Comparison of ENCODE assay signal across 16 cellular contexts in the genomic region with DNA sequence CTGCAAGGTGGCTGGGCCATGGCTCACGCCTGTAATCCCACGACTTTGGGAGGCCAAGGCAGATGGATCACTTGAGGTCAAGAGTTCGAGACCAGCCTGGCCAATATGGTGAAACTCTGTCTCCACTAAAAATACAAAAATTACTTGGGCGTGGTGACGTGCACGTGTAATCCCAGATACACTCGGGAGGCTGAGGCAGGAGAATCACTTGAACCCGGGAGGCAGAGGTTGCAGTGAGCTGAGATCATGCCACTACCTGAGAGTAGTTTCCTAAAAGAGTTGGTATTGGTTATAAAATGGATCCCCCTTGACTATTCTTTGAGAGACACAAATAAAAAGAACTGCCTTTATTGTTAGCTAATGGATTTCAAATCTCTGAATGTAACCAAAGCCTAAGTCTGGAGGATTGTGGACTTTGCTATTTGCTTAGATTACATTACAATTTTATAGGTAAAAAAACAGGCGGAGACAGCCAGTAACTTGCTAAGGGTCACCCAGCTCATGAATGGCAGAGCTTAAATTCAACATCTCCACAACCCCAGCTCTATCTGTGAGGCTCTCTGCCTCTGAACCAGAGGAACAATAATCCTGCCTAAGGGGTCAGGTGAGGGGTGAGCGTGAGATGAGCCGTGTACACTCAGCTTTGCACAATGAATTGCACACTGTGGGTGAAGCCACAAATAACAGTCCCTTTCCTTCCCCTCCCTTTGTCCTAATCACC.
DNase-seq lines count a peak whose midpoint lies in the region; ATAC-seq and TF ChIP-seq lines count a peak whose summit lies in the region.
"Had no signal": no experiment of that assay in that cellular context is flagged by ENCODE, and none has a peak within 500 bp of the region (broad histone marks: within the 10 kb centered on the region; RNA-seq: fewer than 3 reads in every experiment).

No MANE protein-coding gene starts in this region.

- peak overlapping the region; percentile 47 for H3K27ac Mint-ChIP-seq in endodermal cell
- peak overlapping the region; percentile 18 for H3K27ac Mint-ChIP-seq in neural progenitor cell
- no peak overlapping the region for H3K27ac Mint-ChIP-seq in activated CD8-positive, alpha-beta T cell treated with anti-CD3 and anti-CD28 coated beads for 36 hours
- H3K27ac Mint-ChIP-seq: CD8-positive, alpha-beta T cell had no signal

- no peak overlapping the region for H3K4me3 ChIP-seq in endodermal cell (ENCODE audit: low read length)
- no peak overlapping the region for H3K4me3 ChIP-seq in neural progenitor cell
- H3K4me3 ChIP-seq in vagina = no peak overlapping the region
- H3K4me3 ChIP-seq: BLaER1, SK-N-MC had no signal

- no peak overlapping the region for H3K4me2 ChIP-seq in neural progenitor cell
- H3K4me2 ChIP-seq: BLaER1 had no signal

- no peaks in the 10 kb centered on the region for H3K36me3 Mint-ChIP-seq in endodermal cell (ENCODE audit: low read depth)
- H3K36me3 Mint-ChIP-seq in neural progenitor cell = no peaks in the 10 kb centered on the region
- no peaks in the 10 kb centered on the region for H3K36me3 Mint-ChIP-seq in activated CD8-positive, alpha-beta T cell treated with anti-CD3 and anti-CD28 coated beads for 36 hours (ENCODE audit: low read depth)
- H3K36me3 Mint-ChIP-seq: CD8-positive, alpha-beta T cell had no signal

- DNase-seq in LoVo (ENCODE audit: low spot score) = peak; percentile 37
- no peak for DNase-seq in endodermal cell
- DNase-seq in neural progenitor cell (ENCODE audit: low spot score) = no peak
- DNase-seq in vagina (ENCODE audit: extremely low spot score in 2 of 2) = no peak
- DNase-seq in NCI-H2196 (lab: John Stamatoyannopoulos, UW; ENCODE audit: unreplicated experiment) = no peak
- DNase-seq in activated CD8-positive, alpha-beta T cell treated with anti-CD3 and anti-CD28 coated beads for 36 hours = no peak
- DNase-seq: CD8-positive, alpha-beta T cell; KG1; NCI-H1092; NCI-H2081 treated with DMSO at 0.1 percent for 48 hours; NCI-H2227 treated with DMSO at 0.1 percent for 48 hours; NCI-H524 had no signal

- H3K9ac ChIP-seq in endodermal cell (ENCODE audit: extremely low read depth, low read length, poor library complexity, severe bottlenecking) = no peak overlapping the region
- H3K9ac ChIP-seq in neural progenitor cell = no peak overlapping the region
- H3K9ac ChIP-seq: BLaER1 had no signal

- intact Hi-C loops in vagina (cut with DNase I) = no loop called here
- intact Hi-C loops in activated CD8-positive, alpha-beta T cell treated with anti-CD3 and anti-CD28 coated beads for 36 hours (cut with micrococcal nuclease) = no loop called here

- no peak for ATAC-seq in GM19455 (IDR thresholded peaks at IDR 0.05; ENCODE audit: unreplicated experiment)
- no peak for ATAC-seq in activated CD8-positive, alpha-beta T cell treated with anti-CD3 and anti-CD28 coated beads for 36 hours
- ATAC-seq: CD8-positive, alpha-beta T cell; Panc1 had no signal

- CTCF ChIA-PET in activated CD8-positive, alpha-beta T cell treated with anti-CD3 and anti-CD28 coated beads for 36 hours (lab: Charles Lee) = interaction anchor here (1.0 to 16.5 kb wide), 18 partner anchors 8 to 310 kb away, joined by 3 to 354 read pairs (median 16); a partner anchor contains a TSS

- no peaks in the 10 kb centered on the region for H4K20me1 ChIP-seq in neural progenitor cell (ENCODE audit: low read depth)
- H4K20me1 ChIP-seq: BLaER1 had no signal

- no peaks in the 10 kb centered on the region for H3K9me3 ChIP-seq in endodermal cell (ENCODE audit: control insufficient read depth, low read length)
- H3K9me3 ChIP-seq in neural progenitor cell (ENCODE audit: low read depth) = no peaks in the 10 kb centered on the region
- H3K9me3 ChIP-seq in vagina = no peaks in the 10 kb centered on the region
- H3K9me3 ChIP-seq: BLaER1 had no signal

- H2AFZ ChIP-seq in neural progenitor cell (replicated peaks) = no peak overlapping the region

- 87 to 91% methylated on average over 11 of the region's 11 CpGs for WGBS in endodermal cell (ENCODE audit: insufficient coverage in 1 of 2, insufficient read length in 1 of 2), 2 experiments

- POLR2A ChIA-PET in activated CD8-positive, alpha-beta T cell treated with anti-CD3 and anti-CD28 coated beads for 36 hours (lab: Charles Lee) = interaction anchor here (1.3 kb wide), 1 partner anchor 74 kb away, joined by 5 read pairs; no protein-coding TSS in a partner anchor

- H3K27ac ChIP-seq in endodermal cell (ENCODE audit: low read depth, low read length) = no peak overlapping the region
- H3K27ac ChIP-seq in neural progenitor cell = no peak overlapping the region
- H3K27ac ChIP-seq in vagina = no peak overlapping the region
- H3K27ac ChIP-seq: BLaER1, SK-N-MC had no signal

- H3K4me3 Mint-ChIP-seq in endodermal cell (no peak overlapping the region), neural progenitor cell (no peak overlapping the region)
- H3K4me3 Mint-ChIP-seq in activated CD8-positive, alpha-beta T cell treated with anti-CD3 and anti-CD28 coated beads for 36 hours = no peak overlapping the region
- H3K4me3 Mint-ChIP-seq: CD8-positive, alpha-beta T cell had no signal

- no peaks in the 10 kb centered on the region for H3K9me3 Mint-ChIP-seq in endodermal cell
- no peaks in the 10 kb centered on the region for H3K9me3 Mint-ChIP-seq in neural progenitor cell
- no peaks in the 10 kb centered on the region for H3K9me3 Mint-ChIP-seq in activated CD8-positive, alpha-beta T cell treated with anti-CD3 and anti-CD28 coated beads for 36 hours
- H3K9me3 Mint-ChIP-seq: CD8-positive, alpha-beta T cell had no signal

- no peaks in the 10 kb centered on the region for H3F3A ChIP-seq in neural progenitor cell (ENCODE audit: low read depth)

- H3K4me1 ChIP-seq in endodermal cell (ENCODE audit: control insufficient read depth, insufficient read depth, low read length) (peaks cover 4% of the 10 kb centered on the region), neural progenitor cell (no peaks in the 10 kb centered on the region), vagina (peaks cover 15% of the 10 kb centered on the region)

- H3K27me3 ChIP-seq in endodermal cell (ENCODE audit: control insufficient read depth, insufficient read depth, low read length, poor library complexity, severe bottlenecking) (no peaks in the 10 kb centered on the region), neural progenitor cell (peaks cover 13% of the 10 kb centered on the region), vagina (no peaks in the 10 kb centered on the region)
- H3K27me3 ChIP-seq: BLaER1 had no signal

- H3K27me3 Mint-ChIP-seq in endodermal cell (ENCODE audit: insufficient read depth) (peaks cover 6% of the 10 kb centered on the region), neural progenitor cell (ENCODE audit: insufficient read depth, low read depth) (peaks cover 8% of the 10 kb centered on the region)
- H3K27me3 Mint-ChIP-seq in activated CD8-positive, alpha-beta T cell treated with anti-CD3 and anti-CD28 coated beads for 36 hours = peaks cover 7% of the 10 kb centered on the region

- H3K4me1 Mint-ChIP-seq in endodermal cell = peaks cover 19% of the 10 kb centered on the region
- peaks cover 23% of the 10 kb centered on the region for H3K4me1 Mint-ChIP-seq in neural progenitor cell
- H3K4me1 Mint-ChIP-seq in activated CD8-positive, alpha-beta T cell treated with anti-CD3 and anti-CD28 coated beads for 36 hours (ENCODE audit: low read depth) = peaks cover 26% of the 10 kb centered on the region

- H3K79me2 ChIP-seq in neural progenitor cell (ENCODE audit: low read depth) = no peaks in the 10 kb centered on the region

- no peak for TF ChIP-seq CTCF in endodermal cell (conservative IDR thresholded peaks at IDR 0.05)
- no peak for TF ChIP-seq CTCF in neural progenitor cell (IDR thresholded peaks at IDR 0.05)
- TF ChIP-seq CTCF in vagina (IDR thresholded peaks at IDR 0.05) = no peak
- no peak for TF ChIP-seq CTCF in activated CD8-positive, alpha-beta T cell treated with anti-CD3 and anti-CD28 coated beads for 36 hours (IDR thresholded peaks at IDR 0.05)

- TF ChIP-seq POLR2A in vagina (IDR thresholded peaks at IDR 0.05) = no peak

- H3K36me3 ChIP-seq in endodermal cell (ENCODE audit: control insufficient read depth, insufficient read depth, low read length) (no peaks in the 10 kb centered on the region), neural progenitor cell (no peaks in the 10 kb centered on the region), vagina (no peaks in the 10 kb centered on the region)
- H3K36me3 ChIP-seq: BLaER1 had no signal
